Comparison of ENCODE assay signal across 1 cellular context in the genomic region with DNA sequence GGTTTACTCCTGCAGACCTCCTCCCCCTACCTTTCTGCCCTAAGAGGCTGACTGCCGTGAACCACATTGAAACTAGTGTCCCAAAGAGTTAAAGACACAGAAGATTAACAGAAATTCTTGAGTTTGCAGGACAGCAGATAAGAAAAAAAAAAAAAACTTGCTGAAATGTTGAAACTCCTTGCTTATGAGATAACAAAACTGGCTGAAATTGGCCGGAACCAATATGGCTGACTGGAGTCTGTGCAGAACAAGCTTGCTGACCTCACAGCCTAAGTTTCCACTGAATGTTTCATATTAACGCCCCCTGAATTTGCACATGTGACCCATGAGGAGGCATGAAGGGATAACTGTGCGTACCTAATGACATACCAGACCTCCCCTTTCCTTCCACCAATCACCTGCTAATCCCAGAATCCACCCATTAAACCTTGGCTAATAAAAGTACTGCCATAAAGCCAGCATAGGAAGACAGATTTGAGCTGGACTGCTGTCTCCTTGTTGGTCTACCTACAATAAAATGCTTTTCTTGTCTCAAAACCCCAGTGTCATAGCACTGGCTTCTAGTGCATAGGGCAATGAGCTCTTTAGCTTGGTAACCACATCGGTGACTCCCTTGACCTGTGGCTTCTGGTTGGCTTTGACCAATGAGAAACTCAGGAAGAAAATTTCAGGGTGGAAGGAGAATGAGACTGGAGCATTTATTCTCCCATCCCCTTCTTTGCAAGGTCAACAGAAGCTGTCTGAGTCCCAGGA.
TF ChIP-seq lines count a peak whose summit lies in the region.

No MANE protein-coding gene starts in this region.

TF ChIP-seq in K562, 482 proteins besides CTCF, POLR2A, EP300 and RAD21 (continued from another document and continues in another):
- TF ChIP-seq, protein P1, sequence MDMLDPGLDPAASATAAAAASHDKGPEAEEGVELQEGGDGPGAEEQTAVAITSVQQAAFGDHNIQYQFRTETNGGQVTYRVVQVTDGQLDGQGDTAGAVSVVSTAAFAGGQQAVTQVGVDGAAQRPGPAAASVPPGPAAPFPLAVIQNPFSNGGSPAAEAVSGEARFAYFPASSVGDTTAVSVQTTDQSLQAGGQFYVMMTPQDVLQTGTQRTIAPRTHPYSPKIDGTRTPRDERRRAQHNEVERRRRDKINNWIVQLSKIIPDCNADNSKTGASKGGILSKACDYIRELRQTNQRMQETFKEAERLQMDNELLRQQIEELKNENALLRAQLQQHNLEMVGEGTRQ (CRISPR knock-in tag; IDR thresholded peaks at IDR 0.05): 0 out of 2 replicates have a peak, but pooled peaks have one; percentile 5
- TF ChIP-seq SMARCA4 (IDR thresholded peaks at IDR 0.05) (peak; percentile 78), LEF1 (IDR thresholded peaks at IDR 0.05) (peak; percentile 55; the same call in 1 of the 2 replicates), NR2C1 (IDR thresholded peaks at IDR 0.05) (no peak), NR2C1 (tag; IDR thresholded peaks at IDR 0.05) (peak; percentile 44), ZBTB17 (CRISPR knock-in tag; IDR thresholded peaks at IDR 0.05) (0 out of 2 replicates have a peak, but pooled peaks have one; percentile 29), CXXC5 (CRISPR knock-in tag; IDR thresholded peaks at IDR 0.05) (peak; percentile 50), PHF21A (IDR thresholded peaks at IDR 0.05; ENCODE audit: borderline replicate concordance, low read depth) (no peak), CEBPB (tag; IDR thresholded peaks at IDR 0.05) (peak; percentile 69), NEUROD1 (IDR thresholded peaks at IDR 0.05; ENCODE audit: borderline replicate concordance, low read depth, low read length, partially characterized antibody) (peak; percentile 22), YY1 (IDR thresholded peaks at IDR 0.05; ENCODE audit: borderline replicate concordance in 1 of 3, control insufficient read depth in 1 of 3, extremely low read depth in 1 of 3, insufficient read depth in 3 of 3, insufficient read length in 1 of 3, insufficient replicate concordance in 2 of 3, low read depth in 1 of 3, low read length in 2 of 3) (peak; percentile 47 to 89 (median 58)), NR4A1 (CRISPR knock-in tag; IDR thresholded peaks at IDR 0.05) (no peak), NR4A1 (tag; IDR thresholded peaks at IDR 0.05) (peak; percentile 75; the same call in 1 of the 2 replicates), MTF1 (CRISPR knock-in tag; IDR thresholded peaks at IDR 0.05; ENCODE audit: borderline replicate concordance) (0 out of 2 replicates have a peak, but pooled peaks have one; percentile 22), RCOR1 (IDR thresholded peaks at IDR 0.05; ENCODE audit: borderline replicate concordance in 1 of 2, low read depth in 2 of 2, low read length in 2 of 2) (0 out of 4 replicates have a peak, but pooled peaks of 1 of the 2 experiments have one; percentile 14), ARNT (IDR thresholded peaks at IDR 0.05) (peak in 1 of 2 experiments; percentile 68; a peak in 1 of 4 replicates), SMAD4 (CRISPR knock-in tag; conservative IDR thresholded peaks at IDR 0.05) (peak; percentile 69; the same call in 1 of the 2 replicates), ZNF311 (CRISPR knock-in tag; IDR thresholded peaks at IDR 0.05) (0 out of 2 replicates have a peak, but pooled peaks have one; percentile 37), BRD9 (IDR thresholded peaks at IDR 0.05; ENCODE audit: low read depth, partially characterized antibody) (peak; percentile 62), ZNF79 (CRISPR knock-in tag; IDR thresholded peaks at IDR 0.05; ENCODE audit: low read depth) (no peak), DPF2 (IDR thresholded peaks at IDR 0.05) (peak; percentile 84), SOX6 (IDR thresholded peaks at IDR 0.05) (peak; percentile 37; the same call in 1 of the 2 replicates)
- TF ChIP-seq, protein P2, sequence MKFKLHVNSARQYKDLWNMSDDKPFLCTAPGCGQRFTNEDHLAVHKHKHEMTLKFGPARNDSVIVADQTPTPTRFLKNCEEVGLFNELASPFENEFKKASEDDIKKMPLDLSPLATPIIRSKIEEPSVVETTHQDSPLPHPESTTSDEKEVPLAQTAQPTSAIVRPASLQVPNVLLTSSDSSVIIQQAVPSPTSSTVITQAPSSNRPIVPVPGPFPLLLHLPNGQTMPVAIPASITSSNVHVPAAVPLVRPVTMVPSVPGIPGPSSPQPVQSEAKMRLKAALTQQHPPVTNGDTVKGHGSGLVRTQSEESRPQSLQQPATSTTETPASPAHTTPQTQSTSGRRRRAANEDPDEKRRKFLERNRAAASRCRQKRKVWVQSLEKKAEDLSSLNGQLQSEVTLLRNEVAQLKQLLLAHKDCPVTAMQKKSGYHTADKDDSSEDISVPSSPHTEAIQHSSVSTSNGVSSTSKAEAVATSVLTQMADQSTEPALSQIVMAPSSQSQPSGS (CRISPR knock-in tag; IDR thresholded peaks at IDR 0.05): no peak
- TF ChIP-seq, protein P3, sequence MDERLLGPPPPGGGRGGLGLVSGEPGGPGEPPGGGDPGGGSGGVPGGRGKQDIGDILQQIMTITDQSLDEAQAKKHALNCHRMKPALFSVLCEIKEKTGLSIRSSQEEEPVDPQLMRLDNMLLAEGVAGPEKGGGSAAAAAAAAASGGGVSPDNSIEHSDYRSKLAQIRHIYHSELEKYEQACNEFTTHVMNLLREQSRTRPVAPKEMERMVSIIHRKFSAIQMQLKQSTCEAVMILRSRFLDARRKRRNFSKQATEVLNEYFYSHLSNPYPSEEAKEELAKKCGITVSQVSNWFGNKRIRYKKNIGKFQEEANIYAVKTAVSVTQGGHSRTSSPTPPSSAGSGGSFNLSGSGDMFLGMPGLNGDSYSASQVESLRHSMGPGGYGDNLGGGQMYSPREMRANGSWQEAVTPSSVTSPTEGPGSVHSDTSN (CRISPR knock-in tag; IDR thresholded peaks at IDR 0.05; ENCODE audit: low read depth): no peak
- TF ChIP-seq, protein P3 (tag; conservative IDR thresholded peaks at IDR 0.05; ENCODE audit: low read depth): peak; percentile 46
- TF ChIP-seq, protein P4, sequence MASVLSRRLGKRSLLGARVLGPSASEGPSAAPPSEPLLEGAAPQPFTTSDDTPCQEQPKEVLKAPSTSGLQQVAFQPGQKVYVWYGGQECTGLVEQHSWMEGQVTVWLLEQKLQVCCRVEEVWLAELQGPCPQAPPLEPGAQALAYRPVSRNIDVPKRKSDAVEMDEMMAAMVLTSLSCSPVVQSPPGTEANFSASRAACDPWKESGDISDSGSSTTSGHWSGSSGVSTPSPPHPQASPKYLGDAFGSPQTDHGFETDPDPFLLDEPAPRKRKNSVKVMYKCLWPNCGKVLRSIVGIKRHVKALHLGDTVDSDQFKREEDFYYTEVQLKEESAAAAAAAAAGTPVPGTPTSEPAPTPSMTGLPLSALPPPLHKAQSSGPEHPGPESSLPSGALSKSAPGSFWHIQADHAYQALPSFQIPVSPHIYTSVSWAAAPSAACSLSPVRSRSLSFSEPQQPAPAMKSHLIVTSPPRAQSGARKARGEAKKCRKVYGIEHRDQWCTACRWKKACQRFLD (CRISPR knock-in tag; IDR thresholded peaks at IDR 0.05): peak; percentile 83
- TF ChIP-seq, protein P5, sequence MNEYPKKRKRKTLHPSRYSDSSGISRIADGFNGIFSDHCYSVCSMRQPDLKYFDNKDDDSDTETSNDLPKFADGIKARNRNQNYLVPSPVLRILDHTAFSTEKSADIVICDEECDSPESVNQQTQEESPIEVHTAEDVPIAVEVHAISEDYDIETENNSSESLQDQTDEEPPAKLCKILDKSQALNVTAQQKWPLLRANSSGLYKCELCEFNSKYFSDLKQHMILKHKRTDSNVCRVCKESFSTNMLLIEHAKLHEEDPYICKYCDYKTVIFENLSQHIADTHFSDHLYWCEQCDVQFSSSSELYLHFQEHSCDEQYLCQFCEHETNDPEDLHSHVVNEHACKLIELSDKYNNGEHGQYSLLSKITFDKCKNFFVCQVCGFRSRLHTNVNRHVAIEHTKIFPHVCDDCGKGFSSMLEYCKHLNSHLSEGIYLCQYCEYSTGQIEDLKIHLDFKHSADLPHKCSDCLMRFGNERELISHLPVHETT (CRISPR knock-in tag; conservative IDR thresholded peaks at IDR 0.05 in 1 of 2, IDR thresholded peaks at IDR 0.05 in 1 of 2): peak in 1 of 2 experiments; percentile 73; a peak in 2 of 4 replicates
- TF ChIP-seq, protein P6, sequence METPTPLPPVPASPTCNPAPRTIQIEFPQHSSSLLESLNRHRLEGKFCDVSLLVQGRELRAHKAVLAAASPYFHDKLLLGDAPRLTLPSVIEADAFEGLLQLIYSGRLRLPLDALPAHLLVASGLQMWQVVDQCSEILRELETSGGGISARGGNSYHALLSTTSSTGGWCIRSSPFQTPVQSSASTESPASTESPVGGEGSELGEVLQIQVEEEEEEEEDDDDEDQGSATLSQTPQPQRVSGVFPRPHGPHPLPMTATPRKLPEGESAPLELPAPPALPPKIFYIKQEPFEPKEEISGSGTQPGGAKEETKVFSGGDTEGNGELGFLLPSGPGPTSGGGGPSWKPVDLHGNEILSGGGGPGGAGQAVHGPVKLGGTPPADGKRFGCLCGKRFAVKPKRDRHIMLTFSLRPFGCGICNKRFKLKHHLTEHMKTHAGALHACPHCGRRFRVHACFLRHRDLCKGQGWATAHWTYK (CRISPR knock-in tag; IDR thresholded peaks at IDR 0.05): 0 out of 2 replicates have a peak, but pooled peaks have one; percentile 69
- TF ChIP-seq, protein P7, sequence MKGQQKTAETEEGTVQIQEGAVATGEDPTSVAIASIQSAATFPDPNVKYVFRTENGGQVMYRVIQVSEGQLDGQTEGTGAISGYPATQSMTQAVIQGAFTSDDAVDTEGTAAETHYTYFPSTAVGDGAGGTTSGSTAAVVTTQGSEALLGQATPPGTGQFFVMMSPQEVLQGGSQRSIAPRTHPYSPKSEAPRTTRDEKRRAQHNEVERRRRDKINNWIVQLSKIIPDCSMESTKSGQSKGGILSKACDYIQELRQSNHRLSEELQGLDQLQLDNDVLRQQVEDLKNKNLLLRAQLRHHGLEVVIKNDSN (CRISPR knock-in tag; IDR thresholded peaks at IDR 0.05): peak; percentile 46; the same call in 1 of the 2 replicates
- TF ChIP-seq, protein P8, sequence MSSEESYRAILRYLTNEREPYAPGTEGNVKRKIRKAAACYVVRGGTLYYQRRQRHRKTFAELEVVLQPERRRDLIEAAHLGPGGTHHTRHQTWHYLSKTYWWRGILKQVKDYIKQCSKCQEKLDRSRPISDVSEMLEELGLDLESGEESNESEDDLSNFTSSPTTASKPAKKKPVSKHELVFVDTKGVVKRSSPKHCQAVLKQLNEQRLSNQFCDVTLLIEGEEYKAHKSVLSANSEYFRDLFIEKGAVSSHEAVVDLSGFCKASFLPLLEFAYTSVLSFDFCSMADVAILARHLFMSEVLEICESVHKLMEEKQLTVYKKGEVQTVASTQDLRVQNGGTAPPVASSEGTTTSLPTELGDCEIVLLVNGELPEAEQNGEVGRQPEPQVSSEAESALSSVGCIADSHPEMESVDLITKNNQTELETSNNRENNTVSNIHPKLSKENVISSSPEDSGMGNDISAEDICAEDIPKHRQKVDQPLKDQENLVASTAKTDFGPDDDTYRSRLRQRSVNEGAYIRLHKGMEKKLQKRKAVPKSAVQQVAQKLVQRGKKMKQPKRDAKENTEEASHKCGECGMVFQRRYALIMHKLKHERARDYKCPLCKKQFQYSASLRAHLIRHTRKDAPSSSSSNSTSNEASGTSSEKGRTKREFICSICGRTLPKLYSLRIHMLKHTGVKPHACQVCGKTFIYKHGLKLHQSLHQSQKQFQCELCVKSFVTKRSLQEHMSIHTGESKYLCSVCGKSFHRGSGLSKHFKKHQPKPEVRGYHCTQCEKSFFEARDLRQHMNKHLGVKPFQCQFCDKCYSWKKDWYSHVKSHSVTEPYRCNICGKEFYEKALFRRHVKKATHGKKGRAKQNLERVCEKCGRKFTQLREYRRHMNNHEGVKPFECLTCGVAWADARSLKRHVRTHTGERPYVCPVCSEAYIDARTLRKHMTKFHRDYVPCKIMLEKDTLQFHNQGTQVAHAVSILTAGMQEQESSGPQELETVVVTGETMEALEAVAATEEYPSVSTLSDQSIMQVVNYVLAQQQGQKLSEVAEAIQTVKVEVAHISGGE (CRISPR knock-in tag; IDR thresholded peaks at IDR 0.05): peak in 1 of 3 experiments; percentile 64; a peak in 1 of 6 replicates
- TF ChIP-seq, protein P9, sequence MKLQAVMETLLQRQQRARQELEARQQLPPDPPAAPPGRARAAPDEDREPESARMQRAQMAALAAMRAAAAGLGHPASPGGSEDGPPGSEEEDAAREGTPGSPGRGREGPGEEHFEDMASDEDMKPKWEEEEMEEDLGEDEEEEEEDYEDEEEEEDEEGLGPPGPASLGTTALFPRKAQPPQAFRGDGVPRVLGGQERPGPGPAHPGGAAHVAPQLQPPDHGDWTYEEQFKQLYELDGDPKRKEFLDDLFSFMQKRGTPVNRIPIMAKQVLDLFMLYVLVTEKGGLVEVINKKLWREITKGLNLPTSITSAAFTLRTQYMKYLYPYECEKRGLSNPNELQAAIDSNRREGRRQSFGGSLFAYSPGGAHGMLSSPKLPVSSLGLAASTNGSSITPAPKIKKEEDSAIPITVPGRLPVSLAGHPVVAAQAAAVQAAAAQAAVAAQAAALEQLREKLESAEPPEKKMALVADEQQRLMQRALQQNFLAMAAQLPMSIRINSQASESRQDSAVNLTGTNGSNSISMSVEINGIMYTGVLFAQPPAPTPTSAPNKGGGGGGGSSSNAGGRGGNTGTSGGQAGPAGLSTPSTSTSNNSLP (IDR thresholded peaks at IDR 0.05; ENCODE audit: borderline replicate concordance, low read depth, low read length): no peak
